1 cellular context compared by ENCODE assay signal in genomic region chr12:113159937-113160336, GRCh38.
TF ChIP-seq lines count a peak whose summit lies in the region.

No MANE protein-coding gene starts in this region.

TF ChIP-seq in GM12878, 131 proteins besides CTCF, POLR2A, EP300 and RAD21:
- TF ChIP-seq TARDBP (IDR thresholded peaks at IDR 0.05; ENCODE audit: borderline replicate concordance) (no peak), BCL11A (IDR thresholded peaks at IDR 0.05; ENCODE audit: low read depth, low read length) (no peak), IRF3 (IDR thresholded peaks at IDR 0.05) (no peak), FOXM1 (IDR thresholded peaks at IDR 0.05; ENCODE audit: low read depth, low read length) (no peak), E2F4 (IDR thresholded peaks at IDR 0.05; ENCODE audit: low read depth, low read length) (no peak), KDM1A (IDR thresholded peaks at IDR 0.05; ENCODE audit: borderline replicate concordance) (no peak), SKIL (IDR thresholded peaks at IDR 0.05; ENCODE audit: low read depth, poor library complexity, severe bottlenecking) (no peak), NR2C2 (IDR thresholded peaks at IDR 0.05; ENCODE audit: borderline replicate concordance, control insufficient read depth, insufficient read length, low read depth) (no peak), RELB (IDR thresholded peaks at IDR 0.05; ENCODE audit: low read depth) (no peak), HDAC6 (IDR thresholded peaks at IDR 0.05; ENCODE audit: unreplicated experiment) (no peak), MEF2B (IDR thresholded peaks at IDR 0.05; ENCODE audit: partially characterized antibody, poor library complexity, severe bottlenecking) (no peak), ZNF207 (IDR thresholded peaks at IDR 0.05; ENCODE audit: borderline replicate concordance) (no peak), ETV6 (conservative IDR thresholded peaks at IDR 0.05 in 1 of 2, IDR thresholded peaks at IDR 0.05 in 1 of 2; ENCODE audit: borderline replicate concordance in 1 of 2, low read depth in 1 of 2) (no peak)
- TF ChIP-seq, protein P1, sequence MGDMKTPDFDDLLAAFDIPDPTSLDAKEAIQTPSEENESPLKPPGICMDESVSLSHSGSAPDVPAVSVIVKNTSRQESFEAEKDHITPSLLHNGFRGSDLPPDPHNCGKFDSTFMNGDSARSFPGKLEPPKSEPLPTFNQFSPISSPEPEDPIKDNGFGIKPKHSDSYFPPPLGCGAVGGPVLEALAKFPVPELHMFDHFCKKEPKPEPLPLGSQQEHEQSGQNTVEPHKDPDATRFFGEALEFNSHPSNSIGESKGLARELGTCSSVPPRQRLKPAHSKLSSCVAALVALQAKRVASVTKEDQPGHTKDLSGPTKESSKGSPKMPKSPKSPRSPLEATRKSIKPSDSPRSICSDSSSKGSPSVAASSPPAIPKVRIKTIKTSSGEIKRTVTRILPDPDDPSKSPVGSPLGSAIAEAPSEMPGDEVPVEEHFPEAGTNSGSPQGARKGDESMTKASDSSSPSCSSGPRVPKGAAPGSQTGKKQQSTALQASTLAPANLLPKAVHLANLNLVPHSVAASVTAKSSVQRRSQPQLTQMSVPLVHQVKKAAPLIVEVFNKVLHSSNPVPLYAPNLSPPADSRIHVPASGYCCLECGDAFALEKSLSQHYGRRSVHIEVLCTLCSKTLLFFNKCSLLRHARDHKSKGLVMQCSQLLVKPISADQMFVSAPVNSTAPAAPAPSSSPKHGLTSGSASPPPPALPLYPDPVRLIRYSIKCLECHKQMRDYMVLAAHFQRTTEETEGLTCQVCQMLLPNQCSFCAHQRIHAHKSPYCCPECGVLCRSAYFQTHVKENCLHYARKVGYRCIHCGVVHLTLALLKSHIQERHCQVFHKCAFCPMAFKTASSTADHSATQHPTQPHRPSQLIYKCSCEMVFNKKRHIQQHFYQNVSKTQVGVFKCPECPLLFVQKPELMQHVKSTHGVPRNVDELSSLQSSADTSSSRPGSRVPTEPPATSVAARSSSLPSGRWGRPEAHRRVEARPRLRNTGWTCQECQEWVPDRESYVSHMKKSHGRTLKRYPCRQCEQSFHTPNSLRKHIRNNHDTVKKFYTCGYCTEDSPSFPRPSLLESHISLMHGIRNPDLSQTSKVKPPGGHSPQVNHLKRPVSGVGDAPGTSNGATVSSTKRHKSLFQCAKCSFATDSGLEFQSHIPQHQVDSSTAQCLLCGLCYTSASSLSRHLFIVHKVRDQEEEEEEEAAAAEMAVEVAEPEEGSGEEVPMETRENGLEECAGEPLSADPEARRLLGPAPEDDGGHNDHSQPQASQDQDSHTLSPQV (IDR thresholded peaks at IDR 0.05): no peak
- TF ChIP-seq, protein P2, sequence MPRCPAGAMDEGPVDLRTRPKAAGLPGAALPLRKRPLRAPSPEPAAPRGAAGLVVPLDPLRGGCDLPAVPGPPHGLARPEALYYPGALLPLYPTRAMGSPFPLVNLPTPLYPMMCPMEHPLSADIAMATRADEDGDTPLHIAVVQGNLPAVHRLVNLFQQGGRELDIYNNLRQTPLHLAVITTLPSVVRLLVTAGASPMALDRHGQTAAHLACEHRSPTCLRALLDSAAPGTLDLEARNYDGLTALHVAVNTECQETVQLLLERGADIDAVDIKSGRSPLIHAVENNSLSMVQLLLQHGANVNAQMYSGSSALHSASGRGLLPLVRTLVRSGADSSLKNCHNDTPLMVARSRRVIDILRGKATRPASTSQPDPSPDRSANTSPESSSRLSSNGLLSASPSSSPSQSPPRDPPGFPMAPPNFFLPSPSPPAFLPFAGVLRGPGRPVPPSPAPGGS (IDR thresholded peaks at IDR 0.05; ENCODE audit: borderline replicate concordance, insufficient read depth, low read depth, low read length, poor library complexity, severe bottlenecking): no peak
